In the genomic region with DNA sequence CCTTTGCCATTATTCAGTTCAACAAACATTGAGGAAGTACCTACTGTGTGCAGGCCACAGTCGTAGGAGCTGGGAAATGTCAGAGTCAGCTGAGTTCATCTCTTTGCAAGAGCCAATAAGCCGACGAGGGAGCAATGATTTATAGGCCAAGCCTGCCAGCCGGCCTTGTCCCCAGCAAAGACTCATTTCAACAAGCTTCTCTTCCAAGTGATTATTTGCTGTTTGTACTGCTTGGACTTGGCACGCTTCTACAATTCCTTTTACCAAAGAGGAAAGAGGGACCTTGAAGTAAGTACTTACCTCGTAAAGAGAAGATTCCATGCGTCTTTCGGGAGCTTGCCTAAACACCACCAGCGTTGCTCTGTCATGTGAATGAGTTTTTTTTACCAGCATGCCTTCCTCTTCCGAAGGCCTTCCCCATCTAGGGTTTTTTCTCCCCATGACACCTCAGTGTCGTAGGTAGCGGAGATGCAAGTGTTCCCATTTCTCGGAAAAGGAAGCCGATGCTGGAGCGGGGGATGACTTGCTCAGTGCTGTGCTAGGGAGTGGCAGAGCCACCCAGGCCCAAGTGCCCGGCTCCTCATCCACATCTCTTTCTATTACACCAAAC, we compare ENCODE assay signal across 14 cellular contexts.
DNase-seq lines count a peak whose midpoint lies in the region; ATAC-seq and TF ChIP-seq lines count a peak whose summit lies in the region.
"Had no signal": no experiment of that assay in that cellular context is flagged by ENCODE, and none has a peak within 500 bp of the region (broad histone marks: within the 10 kb centered on the region; RNA-seq: fewer than 3 reads in every experiment).

No MANE protein-coding gene starts in this region.

- peak; percentile 23 for DNase-seq in EH (ENCODE audit: low read depth)
- DNase-seq in left ventricle myocardium superior, result no peak
- DNase-seq in CD8-positive, alpha-beta T cell, result no peak
- no peak for DNase-seq in SK-N-DZ (ENCODE audit: low spot score)
- no peak for DNase-seq in activated CD4-positive, alpha-beta T cell treated with anti-CD3 and anti-CD28 coated beads for 4 hours
- DNase-seq: activated CD4-positive, alpha-beta T cell treated with anti-CD3 and anti-CD28 coated beads, Interleukin-2, amount 10 ng/mL, durations not matched to agents 24 days and 14 days; activated naive CD8-positive, alpha-beta T cell treated with anti-CD3 and anti-CD28 coated beads, Interleukin-2, amount 10 ng/mL, durations not matched to agents 7 days and 5 days; CD8-positive, alpha-beta memory T cell; NCI-H146; stimulated activated naive CD8-positive, alpha-beta T cell treated with anti-CD3 and anti-CD28 coated beads, Interleukin-15, Interleukin-2, amounts not matched to agents 100 U/mL and 50 U/mL, for 24 hours had no signal

- no peaks in the 10 kb centered on the region for H3K9me3 ChIP-seq in skeletal muscle tissue (ENCODE audit: control insufficient read depth in 3 of 3, low read length in 3 of 3)
- H3K9me3 ChIP-seq in CD8-positive, alpha-beta T cell (ENCODE audit: low read length), result no peaks in the 10 kb centered on the region

- peak; percentile 14 for ATAC-seq in SK-N-SH treated with all-trans-retinoic acid at 6 μM for 48 hours
- ATAC-seq in left ventricle myocardium superior, result peak; percentile 67
- no peak for ATAC-seq in CD8-positive, alpha-beta T cell
- no peak for ATAC-seq in HG02938 (IDR thresholded peaks at IDR 0.05; ENCODE audit: unreplicated experiment)
- ATAC-seq: left lobe of liver; stimulated activated naive CD8-positive, alpha-beta T cell treated with anti-CD3 and anti-CD28 coated beads, Interleukin-15, Interleukin-2, amounts not matched to agents 100 U/mL and 50 U/mL, for 24 hours had no signal

- H3K36me3 ChIP-seq in skeletal muscle tissue (ENCODE audit: control insufficient read depth in 3 of 3, insufficient read depth in 3 of 3, low read length in 3 of 3), result no peaks in the 10 kb centered on the region
- H3K36me3 ChIP-seq in CD8-positive, alpha-beta T cell (ENCODE audit: insufficient read depth, low read length), result no peaks in the 10 kb centered on the region

- CTCF ChIA-PET in CD8-positive, alpha-beta T cell (lab: Charles Lee), result no interaction called here

- H3K4me1 Mint-ChIP-seq in CD8-positive, alpha-beta T cell (ENCODE audit: low read depth), result peaks cover 9% of the 10 kb centered on the region

- peaks cover 2% of the 10 kb centered on the region for H3K27me3 Mint-ChIP-seq in CD8-positive, alpha-beta T cell (ENCODE audit: low read depth)

- no peaks in the 10 kb centered on the region for H3K36me3 Mint-ChIP-seq in CD8-positive, alpha-beta T cell
- H3K36me3 Mint-ChIP-seq: CD8-positive, alpha-beta memory T cell had no signal

- peaks cover 58 to 73% (median 58%) of the 10 kb centered on the region in 3 donors for H3K4me1 ChIP-seq in skeletal muscle tissue (ENCODE audit: control insufficient read depth in 3 of 3, insufficient read depth in 3 of 3, low read length in 3 of 3)
- peaks cover 12% of the 10 kb centered on the region for H3K4me1 ChIP-seq in CD8-positive, alpha-beta T cell (ENCODE audit: insufficient read depth, low read length)

- TF ChIP-seq CTCF in CD8-positive, alpha-beta T cell (IDR thresholded peaks at IDR 0.05), result no peak

- peak overlapping the region; percentile 71 to 82 (median 81) for H3K9ac ChIP-seq in skeletal muscle tissue (ENCODE audit: low read depth in 1 of 3, low read length in 3 of 3)

- H3K4me3 ChIP-seq in skeletal muscle tissue (ENCODE audit: low read length in 3 of 3), result peak overlapping the region; percentile 55 to 59 (median 56)
- H3K4me3 ChIP-seq in CD8-positive, alpha-beta T cell (ENCODE audit: low read depth, low read length), result no peak overlapping the region

- intact Hi-C loops in left ventricle myocardium superior (cut with micrococcal nuclease), result no loop called here
- intact Hi-C loops in CD8-positive, alpha-beta T cell (cut with DNase I, micrococcal nuclease), result no loop called here

- H3K27ac ChIP-seq in skeletal muscle tissue (ENCODE audit: low read depth, low read length), result peak overlapping the region; percentile 95
- no peak overlapping the region for H3K27ac ChIP-seq in CD8-positive, alpha-beta T cell (ENCODE audit: low read depth, low read length)

- H3K27me3 ChIP-seq in skeletal muscle tissue (ENCODE audit: control insufficient read depth in 3 of 3, insufficient read depth in 3 of 3, low read length in 3 of 3), result no peaks in the 10 kb centered on the region
- H3K27me3 ChIP-seq in CD8-positive, alpha-beta T cell (ENCODE audit: insufficient read depth, low read length), result no peaks in the 10 kb centered on the region

- H3K4me3 Mint-ChIP-seq in CD8-positive, alpha-beta T cell, result no peak overlapping the region
- H3K4me3 Mint-ChIP-seq: activated CD4-positive, alpha-beta T cell treated with anti-CD3 and anti-CD28 coated beads, Interleukin-2, amount 10 ng/mL, durations not matched to agents 24 days and 14 days; activated naive CD8-positive, alpha-beta T cell treated with anti-CD3 and anti-CD28 coated beads, Interleukin-2, amount 10 ng/mL, durations not matched to agents 7 days and 5 days; CD8-positive, alpha-beta memory T cell had no signal

- H3K9me3 Mint-ChIP-seq in CD8-positive, alpha-beta T cell, result no peaks in the 10 kb centered on the region
- H3K9me3 Mint-ChIP-seq: activated CD4-positive, alpha-beta T cell treated with anti-CD3 and anti-CD28 coated beads, Interleukin-2, amount 10 ng/mL, durations not matched to agents 24 days and 14 days; activated naive CD8-positive, alpha-beta T cell treated with anti-CD3 and anti-CD28 coated beads, Interleukin-2, amount 10 ng/mL, durations not matched to agents 7 days and 5 days; CD8-positive, alpha-beta memory T cell had no signal

- H3K27ac Mint-ChIP-seq in CD8-positive, alpha-beta T cell, result no peak overlapping the region
- H3K27ac Mint-ChIP-seq: activated CD4-positive, alpha-beta T cell treated with anti-CD3 and anti-CD28 coated beads, Interleukin-2, amount 10 ng/mL, durations not matched to agents 24 days and 14 days; activated naive CD8-positive, alpha-beta T cell treated with anti-CD3 and anti-CD28 coated beads, Interleukin-2, amount 10 ng/mL, durations not matched to agents 7 days and 5 days; CD8-positive, alpha-beta memory T cell had no signal

- POLR2A ChIA-PET in CD8-positive, alpha-beta T cell (lab: Charles Lee), result no interaction called here

TF ChIP-seq in SK-N-SH treated with all-trans-retinoic acid at 6 μM for 48 hours, 23 proteins besides CTCF, POLR2A, EP300 and RAD21:
- no peak for TF ChIP-seq ARNTL (CRISPR knock-in tag; IDR thresholded peaks at IDR 0.05; ENCODE audit: borderline replicate concordance, low read depth)
- TF ChIP-seq OSR1 (CRISPR knock-in tag; IDR thresholded peaks at IDR 0.05), result no peak
- TF ChIP-seq RARB (CRISPR knock-in tag; IDR thresholded peaks at IDR 0.05), result no peak
- TF ChIP-seq, protein P1, sequence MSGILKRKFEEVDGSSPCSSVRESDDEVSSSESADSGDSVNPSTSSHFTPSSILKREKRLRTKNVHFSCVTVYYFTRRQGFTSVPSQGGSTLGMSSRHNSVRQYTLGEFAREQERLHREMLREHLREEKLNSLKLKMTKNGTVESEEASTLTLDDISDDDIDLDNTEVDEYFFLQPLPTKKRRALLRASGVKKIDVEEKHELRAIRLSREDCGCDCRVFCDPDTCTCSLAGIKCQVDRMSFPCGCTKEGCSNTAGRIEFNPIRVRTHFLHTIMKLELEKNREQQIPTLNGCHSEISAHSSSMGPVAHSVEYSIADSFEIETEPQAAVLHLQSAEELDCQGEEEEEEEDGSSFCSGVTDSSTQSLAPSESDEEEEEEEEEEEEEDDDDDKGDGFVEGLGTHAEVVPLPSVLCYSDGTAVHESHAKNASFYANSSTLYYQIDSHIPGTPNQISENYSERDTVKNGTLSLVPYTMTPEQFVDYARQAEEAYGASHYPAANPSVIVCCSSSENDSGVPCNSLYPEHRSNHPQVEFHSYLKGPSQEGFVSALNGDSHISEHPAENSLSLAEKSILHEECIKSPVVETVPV (CRISPR knock-in tag; IDR thresholded peaks at IDR 0.05), result no peak
TF ChIP-seq in SK-N-SH treated with all-trans-retinoic acid at 6 μM for 48 hours: peak in this region for 0.

Comparison
In these comparisons a context has a peak if more than half of its experiments do, and no peak if none do; other contexts are left out.
1. ATAC-seq: peak in SK-N-SH treated with all-trans-retinoic acid at 6 μM for 48 hours (single experiment) and left ventricle myocardium superior (single experiment); none in CD8-positive, alpha-beta T cell (single experiment) and HG02938 (single experiment).